ENCODE assay signal across 8 cellular contexts in genomic region chr22:24155597-24156145, GRCh38. TPM values are rescaled to one million over a fixed set of nuclear protein-coding genes. Genes with fewer than 3 reads are reported as not detected.
A peak's percentile ranks its signal among the peaks of the same experiment; 100 is the strongest.
DNase-seq lines count a peak whose midpoint lies in the region; ATAC-seq and TF ChIP-seq lines count a peak whose summit lies in the region.

No MANE protein-coding gene starts in this region.

- peak; percentile 27 for ATAC-seq in GM21515 (IDR thresholded peaks at IDR 0.05; ENCODE audit: unreplicated experiment)
- peak; percentile 74 for ATAC-seq in left colon

- TF ChIP-seq CTCF in LNCaP clone FGC (IDR thresholded peaks at IDR 0.05; ENCODE audit: control insufficient read depth, extremely low read depth, insufficient read depth) (peak; percentile 31), coronary artery (IDR thresholded peaks at IDR 0.05) (peak; percentile 41)

- intact Hi-C loops in left colon (cut with DNase I, micrococcal nuclease), result no loop called here

- peak; percentile 69 for DNase-seq in D341Med (ENCODE audit: low spot score)
- no peak for DNase-seq in LNCaP clone FGC (ENCODE audit: low read depth)
- peak in 3 of 4 experiments; percentile 20 to 41 (median 40) for DNase-seq in activated CD4-positive, CD25-positive, alpha-beta regulatory T cell (lab: John Stamatoyannopoulos, UW)
- peak; percentile 87 for DNase-seq in coronary artery (ENCODE audit: low spot score)
- DNase-seq in left colon, result peak; percentile 76 to 82
- DNase-seq in stimulated activated CD4-positive, alpha-beta T cell treated with anti-CD3 and anti-CD28 coated beads, Interleukin-2, amount 100 ng/mL, for 24 hours, result peak; percentile 50 to 65
- no peak for DNase-seq in middle frontal gyrus (ENCODE audit: extremely low spot score, low spot score)

- H3K27ac ChIP-seq in coronary artery, result peak overlapping the region; percentile 74 to 93

- H3K4me3 ChIP-seq in LNCaP clone FGC (ENCODE audit: low read depth, low read length), result peak overlapping the region; percentile 40
- H3K4me3 ChIP-seq in coronary artery, result peak overlapping the region; percentile 88

RNA-seq across cellular contexts. Expression of gene SUSD2, which starts 25.6 kb away (rescaled TPM):
- 1 to 10 TPM; 1.9 to 2.7 TPM for total RNA-seq in left colon

Comparison
In these comparisons a context has a peak if more than half of its experiments do, and no peak if none do; other contexts are left out.
1. DNase-seq: peak in D341Med (single experiment), activated CD4-positive, CD25-positive, alpha-beta regulatory T cell (3 of 4), coronary artery (single experiment), left colon (2 of 2) and stimulated activated CD4-positive, alpha-beta T cell treated with anti-CD3 and anti-CD28 coated beads, Interleukin-2, amount 100 ng/mL, for 24 hours (2 of 2); none in LNCaP clone FGC (single experiment) and middle frontal gyrus (single experiment).